ENCODE assay signal across 17 cellular contexts in genomic region chr14:105282098-105282725, GRCh38. TPM values are rescaled to one million over a fixed set of nuclear protein-coding genes. Genes with fewer than 3 reads are reported as not detected.
DNase-seq lines count a peak whose midpoint lies in the region; ATAC-seq and TF ChIP-seq lines count a peak whose summit lies in the region.
"Had no signal": no experiment of that assay in that cellular context is flagged by ENCODE, and none has a peak within 500 bp of the region (broad histone marks: within the 10 kb centered on the region; RNA-seq: fewer than 3 reads in every experiment).

No MANE protein-coding gene starts in this region.

- no peak for TF ChIP-seq EP300 in stomach (IDR thresholded peaks at IDR 0.05)

- no peak overlapping the region for H3K27ac Mint-ChIP-seq in activated CD8-positive, alpha-beta T cell treated with anti-CD3 and anti-CD28 coated beads for 36 hours
- H3K27ac Mint-ChIP-seq in activated CD8-positive, alpha-beta T cell treated with anti-CD3 and anti-CD28 coated beads, Interleukin-2, amount 10 ng/mL, durations not matched to agents 7 days and 5 days: no peak overlapping the region
- H3K27ac Mint-ChIP-seq: activated naive CD8-positive, alpha-beta T cell treated with anti-CD3 and anti-CD28 coated beads, Interleukin-2, amount 10 ng/mL, durations not matched to agents 7 days and 5 days; activated T-cell treated with anti-CD3 and anti-CD28 coated beads, Interleukin-2, amount 50 U/mL, for 72 hours had no signal

- peaks cover 0 to 43% (median 29%) of the 10 kb centered on the region in 4 donors for H3K36me3 ChIP-seq in stomach
- peaks cover 0 to 38% (median 0%) of the 10 kb centered on the region in 3 donors for H3K36me3 ChIP-seq in esophagus squamous epithelium

- no peaks in the 10 kb centered on the region for H3K27me3 Mint-ChIP-seq in activated CD8-positive, alpha-beta T cell treated with anti-CD3 and anti-CD28 coated beads for 36 hours
- no peaks in the 10 kb centered on the region for H3K27me3 Mint-ChIP-seq in activated CD8-positive, alpha-beta T cell treated with anti-CD3 and anti-CD28 coated beads, Interleukin-2, amount 10 ng/mL, durations not matched to agents 7 days and 5 days (ENCODE audit: low read depth)
- H3K27me3 Mint-ChIP-seq: activated naive CD8-positive, alpha-beta T cell treated with anti-CD3 and anti-CD28 coated beads, Interleukin-2, amount 10 ng/mL, durations not matched to agents 7 days and 5 days had no signal

- POLR2A ChIA-PET in activated CD8-positive, alpha-beta T cell treated with anti-CD3 and anti-CD28 coated beads for 36 hours (lab: Charles Lee): no interaction called here
- POLR2A ChIA-PET in activated CD8-positive, alpha-beta T cell treated with anti-CD3 and anti-CD28 coated beads, Interleukin-2, amount 10 ng/mL, durations not matched to agents 7 days and 5 days (lab: Charles Lee): no interaction called here
- POLR2A ChIA-PET in RWPE1 (lab: Yijun Ruan, JAX; ENCODE audit: low non-redundant PET): no interaction called here

- H3K4me1 Mint-ChIP-seq in activated CD8-positive, alpha-beta T cell treated with anti-CD3 and anti-CD28 coated beads for 36 hours (ENCODE audit: low read depth): peaks cover 17% of the 10 kb centered on the region
- peaks cover 29% of the 10 kb centered on the region for H3K4me1 Mint-ChIP-seq in activated CD8-positive, alpha-beta T cell treated with anti-CD3 and anti-CD28 coated beads, Interleukin-2, amount 10 ng/mL, durations not matched to agents 7 days and 5 days (ENCODE audit: low read depth)

- TF ChIP-seq POLR2A in stomach (IDR thresholded peaks at IDR 0.05) (no peak), esophagus squamous epithelium (IDR thresholded peaks at IDR 0.05) (no peak)

- no peaks in the 10 kb centered on the region for H3K9me3 Mint-ChIP-seq in activated CD8-positive, alpha-beta T cell treated with anti-CD3 and anti-CD28 coated beads for 36 hours
- no peaks in the 10 kb centered on the region for H3K9me3 Mint-ChIP-seq in activated CD8-positive, alpha-beta T cell treated with anti-CD3 and anti-CD28 coated beads, Interleukin-2, amount 10 ng/mL, durations not matched to agents 7 days and 5 days (ENCODE audit: insufficient read depth)
- H3K9me3 Mint-ChIP-seq: activated naive CD8-positive, alpha-beta T cell treated with anti-CD3 and anti-CD28 coated beads, Interleukin-2, amount 10 ng/mL, durations not matched to agents 7 days and 5 days; activated T-cell treated with anti-CD3 and anti-CD28 coated beads, Interleukin-2, amount 50 U/mL, for 72 hours had no signal

- 0 out of 2 replicates have a peak overlapping the region, but pooled peaks have one; percentile 8 for H3K27ac ChIP-seq in RWPE1
- no peak overlapping the region for H3K27ac ChIP-seq in stomach
- H3K27ac ChIP-seq in esophagus squamous epithelium: no peak overlapping the region
- H3K27ac ChIP-seq: coronary artery, left lung, SJCRH30 had no signal

- no peaks in the 10 kb centered on the region for H3K9me3 ChIP-seq in stomach
- H3K9me3 ChIP-seq in esophagus squamous epithelium: no peaks in the 10 kb centered on the region
- H3K9me3 ChIP-seq: left lung, mucosa of descending colon, SJCRH30 had no signal

- no peak for DNase-seq in activated CD8-positive, alpha-beta T cell treated with anti-CD3 and anti-CD28 coated beads for 36 hours
- no peak for DNase-seq in activated CD8-positive, alpha-beta T cell treated with anti-CD3 and anti-CD28 coated beads, Interleukin-2, amount 10 ng/mL, durations not matched to agents 7 days and 5 days
- no peak for DNase-seq in RWPE1 (ENCODE audit: low spot score)
- peak; percentile 43 for DNase-seq in islet precursor cell
- peak; percentile 42 for DNase-seq in stomach
- no peak for DNase-seq in amniotic stem cell (lab: John Stamatoyannopoulos, UW)
- DNase-seq in NCI-H2196 treated with DMSO at 0.1 percent for 48 hours (lab: John Stamatoyannopoulos, UW; ENCODE audit: unreplicated experiment): no peak
- no peak for DNase-seq in esophagus squamous epithelium (lab: John Stamatoyannopoulos, UW)
- DNase-seq: activated CD8-positive, alpha-beta memory T cell treated with anti-CD3 and anti-CD28 coated beads for 24 hours; activated naive CD8-positive, alpha-beta T cell treated with anti-CD3 and anti-CD28 coated beads, Interleukin-2, amount 10 ng/mL, durations not matched to agents 7 days and 5 days; activated T-cell treated with anti-CD3 and anti-CD28 coated beads, Interleukin-2, amount 50 U/mL, for 72 hours; left lung; NCI-H1436; NCI-H69 had no signal

- CTCF ChIA-PET in activated CD8-positive, alpha-beta T cell treated with anti-CD3 and anti-CD28 coated beads for 36 hours (lab: Charles Lee): interaction anchor here (0.8 to 2.0 kb wide), 5 partner anchors 10 to 45 kb away, joined by 3 to 7 read pairs (median 4); no protein-coding TSS in a partner anchor
- CTCF ChIA-PET in activated CD8-positive, alpha-beta T cell treated with anti-CD3 and anti-CD28 coated beads, Interleukin-2, amount 10 ng/mL, durations not matched to agents 7 days and 5 days (lab: Charles Lee): interaction anchor here (1.1 to 1.5 kb wide), 3 partner anchors 33 to 193 kb away, joined by 3 to 6 read pairs (median 3); no protein-coding TSS in a partner anchor
- CTCF ChIA-PET in RWPE1 (lab: Yijun Ruan, JAX): interaction anchor here (0.6 to 1.3 kb wide), 7 partner anchors 11 to 191 kb away, joined by 3 to 8 read pairs (median 3); no protein-coding TSS in a partner anchor

- intact Hi-C loops in activated CD8-positive, alpha-beta T cell treated with anti-CD3 and anti-CD28 coated beads for 36 hours (cut with micrococcal nuclease): no loop called here
- intact Hi-C loops in stomach (cut with DNase I; ENCODE audit: low total_unique reads): loop anchor here (10.0 kb wide), 1 partner anchor 77 kb away; no protein-coding TSS in a partner anchor
- intact Hi-C loops in esophagus squamous epithelium (cut with DNase I): loop anchor here (5.0 to 10.0 kb wide), 3 partner anchors 55 to 187 kb away; no protein-coding TSS in a partner anchor

- peaks cover 1% of the 10 kb centered on the region for H3K36me3 Mint-ChIP-seq in activated CD8-positive, alpha-beta T cell treated with anti-CD3 and anti-CD28 coated beads for 36 hours (ENCODE audit: low read depth)
- peaks cover 5% of the 10 kb centered on the region for H3K36me3 Mint-ChIP-seq in activated CD8-positive, alpha-beta T cell treated with anti-CD3 and anti-CD28 coated beads, Interleukin-2, amount 10 ng/mL, durations not matched to agents 7 days and 5 days (ENCODE audit: low read depth)

- H3K4me1 ChIP-seq in stomach: peaks cover 11 to 50% (median 30%) of the 10 kb centered on the region in 4 donors
- peaks cover 0 to 17% (median 0%) of the 10 kb centered on the region in 3 donors for H3K4me1 ChIP-seq in esophagus squamous epithelium
- H3K4me1 ChIP-seq: SJCRH30 had no signal

- H3K4me3 ChIP-seq in stomach: no peak overlapping the region
- H3K4me3 ChIP-seq in esophagus squamous epithelium: no peak overlapping the region
- H3K4me3 ChIP-seq: coronary artery, left lung, mucosa of descending colon, SJCRH30 had no signal

- no peaks in the 10 kb centered on the region for H3K27me3 ChIP-seq in stomach
- H3K27me3 ChIP-seq in esophagus squamous epithelium: no peaks in the 10 kb centered on the region
- H3K27me3 ChIP-seq: left lung, SJCRH30 had no signal

- H3K4me3 Mint-ChIP-seq in activated CD8-positive, alpha-beta T cell treated with anti-CD3 and anti-CD28 coated beads for 36 hours: no peak overlapping the region
- no peak overlapping the region for H3K4me3 Mint-ChIP-seq in activated CD8-positive, alpha-beta T cell treated with anti-CD3 and anti-CD28 coated beads, Interleukin-2, amount 10 ng/mL, durations not matched to agents 7 days and 5 days
- H3K4me3 Mint-ChIP-seq: activated naive CD8-positive, alpha-beta T cell treated with anti-CD3 and anti-CD28 coated beads, Interleukin-2, amount 10 ng/mL, durations not matched to agents 7 days and 5 days; activated T-cell treated with anti-CD3 and anti-CD28 coated beads, Interleukin-2, amount 50 U/mL, for 72 hours had no signal

- 27 to 51% (median 46%) methylated on average over 16 of the region's 16 CpGs for WGBS in stomach, 5 donors
- WGBS in esophagus squamous epithelium, 2 donors: 62 to 69% methylated on average over 12 to 16 of the region's 16 CpGs

- ATAC-seq in activated CD8-positive, alpha-beta T cell treated with anti-CD3 and anti-CD28 coated beads for 36 hours: no peak
- ATAC-seq in activated CD8-positive, alpha-beta T cell treated with anti-CD3 and anti-CD28 coated beads, Interleukin-2, amount 10 ng/mL, durations not matched to agents 7 days and 5 days: no peak

- TF ChIP-seq CTCF in activated CD8-positive, alpha-beta T cell treated with anti-CD3 and anti-CD28 coated beads for 36 hours (IDR thresholded peaks at IDR 0.05): peak; percentile 30
- TF ChIP-seq CTCF in RWPE1 (conservative IDR thresholded peaks at IDR 0.05; ENCODE audit: low read depth): peak; percentile 26; the same call in 1 of the 2 replicates
- TF ChIP-seq CTCF in stomach (IDR thresholded peaks at IDR 0.05): peak in 1 of 7 experiments; percentile 1
- TF ChIP-seq CTCF in esophagus squamous epithelium (IDR thresholded peaks at IDR 0.05): no peak

RNA-seq across cellular contexts. Expression of gene BRF1, which starts 18.6 kb away (rescaled TPM):
- total RNA-seq in activated CD8-positive, alpha-beta T cell treated with anti-CD3 and anti-CD28 coated beads for 36 hours: 10 to 100 TPM; 25.3 to 26.6 TPM
- total RNA-seq in activated CD8-positive, alpha-beta T cell treated with anti-CD3 and anti-CD28 coated beads, Interleukin-2, amount 10 ng/mL, durations not matched to agents 7 days and 5 days: 10 to 100 TPM; 42.1 to 44.7 TPM
- total RNA-seq in stomach (100 to 1,000 TPM in 1 of 5 donors, 10 to 100 TPM in 4; 31.5 to 141 (median 42.6) TPM), esophagus squamous epithelium (10 to 100 TPM; 22.2 to 37.9 (median 26.2) TPM)
- polyA plus RNA-seq in stomach: 10 to 100 TPM in 2 of 3 donors, 1 to 10 TPM in 1; 9.2 to 19.7 (median 19.4) TPM

RNA-seq across cellular contexts. Expression of gene PACS2, which starts 32.3 kb away (rescaled TPM):
- 10 to 100 TPM; 26.7 to 30.4 TPM for total RNA-seq in activated CD8-positive, alpha-beta T cell treated with anti-CD3 and anti-CD28 coated beads for 36 hours
- total RNA-seq in activated CD8-positive, alpha-beta T cell treated with anti-CD3 and anti-CD28 coated beads, Interleukin-2, amount 10 ng/mL, durations not matched to agents 7 days and 5 days: 10 to 100 TPM; 32.9 to 38.5 TPM
- 100 to 1,000 TPM in 3 of 5 donors, 10 to 100 TPM in 2; 33.6 to 209 (median 114) TPM for total RNA-seq in stomach
- 10 to 100 TPM; 23.4 to 49.8 (median 34.7) TPM for polyA plus RNA-seq in stomach
- 10 to 100 TPM; 20.2 to 42.3 (median 30.9) TPM for total RNA-seq in esophagus squamous epithelium

RNA-seq across cellular contexts. Expression of gene BTBD6, which starts 33.9 kb away (rescaled TPM):
- 10 to 100 TPM; 24.7 to 26.7 TPM for total RNA-seq in activated CD8-positive, alpha-beta T cell treated with anti-CD3 and anti-CD28 coated beads for 36 hours
- 10 to 100 TPM; 53.7 to 59.8 TPM for total RNA-seq in activated CD8-positive, alpha-beta T cell treated with anti-CD3 and anti-CD28 coated beads, Interleukin-2, amount 10 ng/mL, durations not matched to agents 7 days and 5 days
- total RNA-seq in stomach: 10 to 100 TPM; 13.4 to 53.6 (median 25.2) TPM
- 10 to 100 TPM; 47.1 to 55.0 (median 50.7) TPM for polyA plus RNA-seq in stomach
- total RNA-seq in esophagus squamous epithelium: 10 to 100 TPM; 41.0 to 52.7 (median 46.9) TPM
- total RNA-seq: SJCRH30 had no signal

Comparison
In these comparisons a context has a peak if more than half of its experiments do, and no peak if none do; other contexts are left out.
1. DNase-seq: peak in islet precursor cell (single experiment) and stomach (single experiment); none in activated CD8-positive, alpha-beta T cell treated with anti-CD3 and anti-CD28 coated beads for 36 hours (single experiment), activated CD8-positive, alpha-beta T cell treated with anti-CD3 and anti-CD28 coated beads, Interleukin-2, amount 10 ng/mL, durations not matched to agents 7 days and 5 days (single experiment), RWPE1 (single experiment), amniotic stem cell (single experiment), NCI-H2196 treated with DMSO at 0.1 percent for 48 hours (single experiment) and esophagus squamous epithelium (single experiment).
2. CTCF ChIP-seq: peak in activated CD8-positive, alpha-beta T cell treated with anti-CD3 and anti-CD28 coated beads for 36 hours (single experiment) and RWPE1 (single experiment); none in esophagus squamous epithelium (0 of 6).